21 cellular contexts compared by ENCODE assay signal in the genomic region with DNA sequence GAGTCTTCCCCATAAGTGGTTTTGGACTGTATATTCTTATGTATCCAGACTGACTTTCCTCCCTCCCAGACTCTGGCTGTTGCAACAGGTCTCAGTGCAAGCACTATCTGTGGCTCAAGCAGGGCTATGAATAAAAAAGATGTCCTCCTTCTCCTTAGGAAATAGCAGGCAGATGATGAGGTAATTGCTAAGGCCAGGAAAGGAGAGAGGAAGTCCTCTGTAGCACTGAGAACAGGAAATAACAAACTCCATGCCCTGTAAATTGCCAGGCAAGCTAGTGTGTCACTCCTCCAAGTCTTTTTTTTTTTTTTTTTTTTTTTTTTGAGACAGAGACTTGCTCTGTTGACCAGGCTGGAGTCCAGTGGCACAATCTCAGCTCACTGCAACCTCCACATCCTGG.
DNase-seq lines count a peak whose midpoint lies in the region; ATAC-seq and TF ChIP-seq lines count a peak whose summit lies in the region.
"Had no signal": no experiment of that assay in that cellular context is flagged by ENCODE, and none has a peak within 500 bp of the region (broad histone marks: within the 10 kb centered on the region; RNA-seq: fewer than 3 reads in every experiment).

No MANE protein-coding gene starts in this region.

- H3K9me3 ChIP-seq in A673 (ENCODE audit: low read depth, low read length, poor library complexity, severe bottlenecking): no peaks in the 10 kb centered on the region
- H3K9me3 ChIP-seq: Caco-2 had no signal

- intact Hi-C loops in A673 (cut with micrococcal nuclease; ENCODE audit: unreplicated experiment): no loop called here

- H3K4me1 ChIP-seq in A673 (ENCODE audit: insufficient read depth, low read length, poor library complexity, severe bottlenecking): no peaks in the 10 kb centered on the region
- H3K4me1 ChIP-seq: BLaER1, Caco-2 had no signal

- DNase-seq in A673 (ENCODE audit: low spot score): peak; percentile 18
- peak; percentile 36 for DNase-seq in Caki2 (ENCODE audit: low read depth)
- peak; percentile 2 for DNase-seq in MV-4-11 (lab: John Stamatoyannopoulos, UW)
- peak; percentile 22 for DNase-seq in astrocyte of the hippocampus (ENCODE audit: low read depth, low spot score)
- no peak for DNase-seq in kidney glomerular epithelial cell (lab: John Stamatoyannopoulos, UW)
- DNase-seq: Caco-2; CD4-positive, CD25-positive, alpha-beta regulatory T cell; CD8-positive, alpha-beta T cell; DMS 273 treated with DMSO at 0.1 percent for 48 hours; DMS79; EL; GDM1; GM23248; H9 had no signal

- no peak for ATAC-seq in HG02759 (IDR thresholded peaks at IDR 0.05; ENCODE audit: unreplicated experiment)
- ATAC-seq in GM18907 (IDR thresholded peaks at IDR 0.05; ENCODE audit: unreplicated experiment): no peak
- no peak for ATAC-seq in GM21576 (IDR thresholded peaks at IDR 0.05; ENCODE audit: unreplicated experiment)
- ATAC-seq: CD8-positive, alpha-beta T cell; GM12878; HCT116 had no signal

- H3K27ac ChIP-seq in A673 (ENCODE audit: low read depth, low read length, poor library complexity, severe bottlenecking): no peak overlapping the region
- H3K27ac ChIP-seq: BLaER1, C4-2B, GM23248 had no signal

- no peaks in the 10 kb centered on the region for H3K27me3 ChIP-seq in A673 (replicated peaks; ENCODE audit: insufficient read depth, low read depth, low read length, poor library complexity)
- H3K27me3 ChIP-seq: BLaER1 had no signal

- no peak for TF ChIP-seq CTCF in A673 (conservative IDR thresholded peaks at IDR 0.05; ENCODE audit: low read depth, low read length)

- in situ Hi-C loops in Caki2 (cut with HindIII; ENCODE audit: low pct_unique_long_range_greater_than_20kb, low sequenced_read_pairs): no loop called here

- POLR2A ChIA-PET in A673 (lab: Charles Lee; ENCODE audit: low non-redundant PET): no interaction called here

- no peak overlapping the region for H3K4me3 ChIP-seq in A673 (ENCODE audit: low read depth, low read length, poor library complexity, severe bottlenecking)
- H3K4me3 ChIP-seq: BLaER1, GM12878, GM23248 had no signal

- no peaks in the 10 kb centered on the region for H3K36me3 ChIP-seq in A673 (ENCODE audit: insufficient read depth, low read length, poor library complexity, severe bottlenecking)
- H3K36me3 ChIP-seq: BLaER1 had no signal

- CTCF ChIA-PET in A673 (lab: Charles Lee): no interaction called here

- BruUV-seq in A673 (replicated peaks; lab: Mats Ljungman, UMichigan): no TSS peak
